1 cellular context compared by ENCODE assay signal in genomic region chr16:4388275-4389021, GRCh38.
TF ChIP-seq lines count a peak whose summit lies in the region.

No MANE protein-coding gene starts in this region.

TF ChIP-seq in WTC11, 78 proteins besides CTCF, POLR2A, EP300 and RAD21 (continued from another document):
- TF ChIP-seq ATF6 (CRISPR knock-in tag; IDR thresholded peaks at IDR 0.05) (no peak), JAZF1 (CRISPR knock-in tag; IDR thresholded peaks at IDR 0.05) (no peak), USF2 (CRISPR knock-in tag; IDR thresholded peaks at IDR 0.05) (no peak), ATF2 (CRISPR knock-in tag; IDR thresholded peaks at IDR 0.05; ENCODE audit: borderline replicate concordance, low read depth) (no peak), MYBL2 (CRISPR knock-in tag; IDR thresholded peaks at IDR 0.05) (no peak), CDX4 (CRISPR knock-in tag; IDR thresholded peaks at IDR 0.05; ENCODE audit: borderline replicate concordance) (no peak), GTF2I (CRISPR knock-in tag; conservative IDR thresholded peaks at IDR 0.05) (no peak), ZNF512 (CRISPR knock-in tag; IDR thresholded peaks at IDR 0.05; ENCODE audit: borderline replicate concordance) (no peak), FOXK1 (CRISPR knock-in tag; IDR thresholded peaks at IDR 0.05) (no peak), ZMAT4 (CRISPR knock-in tag; IDR thresholded peaks at IDR 0.05) (no peak), STAT6 (CRISPR knock-in tag; conservative IDR thresholded peaks at IDR 0.05; ENCODE audit: low read depth) (no peak), NFATC4 (CRISPR knock-in tag; IDR thresholded peaks at IDR 0.05) (no peak)
